12 cellular contexts compared by ENCODE assay signal in the genomic region with DNA sequence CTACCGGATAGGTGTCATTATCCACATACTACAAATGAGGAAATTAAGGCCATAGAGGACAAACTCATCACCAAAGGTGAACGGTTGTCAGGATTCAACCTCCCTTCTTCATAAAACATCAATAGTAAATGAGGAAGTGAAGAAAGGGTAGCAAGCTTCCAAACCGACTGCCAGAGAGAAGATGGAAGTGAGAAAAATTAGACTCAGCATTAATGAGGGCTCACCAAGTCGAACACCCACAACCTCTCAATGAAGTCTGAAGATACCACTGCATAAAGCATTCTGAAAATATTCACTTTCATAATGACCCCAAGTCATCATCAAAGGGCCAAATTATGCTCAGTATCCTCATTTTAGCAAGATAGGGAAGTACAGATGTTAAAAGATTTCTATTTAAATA. TPM values are rescaled to one million over a fixed set of nuclear protein-coding genes. Genes with fewer than 3 reads are reported as not detected.
DNase-seq lines count a peak whose midpoint lies in the region; ATAC-seq, FAIRE-seq and TF ChIP-seq lines count a peak whose summit lies in the region.
"Had no signal": no experiment of that assay in that cellular context is flagged by ENCODE, and none has a peak within 500 bp of the region (broad histone marks: within the 10 kb centered on the region; RNA-seq: fewer than 3 reads in every experiment).

No MANE protein-coding gene starts in this region.

- H3K4me2 ChIP-seq in K562 (ENCODE audit: insufficient read depth, low read length): no peak overlapping the region
- H3K4me2 ChIP-seq: KMS-11 had no signal

- H3K79me2 ChIP-seq in K562 (ENCODE audit: control insufficient read depth, insufficient read depth, low read length): no peaks in the 10 kb centered on the region

- no peaks in the 10 kb centered on the region for H3K36me3 ChIP-seq in K562 (ENCODE audit: control insufficient read depth, insufficient read depth, low read length)

- no peak for FAIRE-seq in K562 (lab: Jason Lieb, UNC)

- H3K4me1 ChIP-seq in K562 (replicated peaks in 1 of 2; ENCODE audit: control insufficient read depth in 2 of 2, insufficient read depth in 2 of 2, low read length in 2 of 2) (no peaks in the 10 kb centered on the region), foreskin keratinocyte (no peaks in the 10 kb centered on the region)

- H3K4me3 Mint-ChIP-seq in stimulated activated effector memory CD8-positive, alpha-beta T cell treated with anti-CD3 and anti-CD28 coated beads, Interleukin-12 subunit alpha, Interleukin-12 subunit beta, amount 100 ng/mL, for 72 hours: no peak overlapping the region
- H3K4me3 Mint-ChIP-seq: nephron had no signal

- H3K9ac ChIP-seq in K562 (ENCODE audit: insufficient read depth in 1 of 2, low read depth in 2 of 2, low read length in 2 of 2): no peak overlapping the region
- H3K9ac ChIP-seq: KMS-11 had no signal

- 4% methylated on average over 4 of the region's 4 CpGs for WGBS in K562 (ENCODE audit: insufficient coverage, low coverage, missing lambda C conversion rate)

- no peaks in the 10 kb centered on the region for H3K9me3 Mint-ChIP-seq in stimulated activated effector memory CD8-positive, alpha-beta T cell treated with anti-CD3 and anti-CD28 coated beads, Interleukin-12 subunit alpha, Interleukin-12 subunit beta, amount 100 ng/mL, for 72 hours
- H3K9me3 Mint-ChIP-seq: nephron had no signal

- CTCF ChIA-PET in K562 (lab: Yijun Ruan, JAX; ENCODE audit: low intra/inter-chr PET ratio): no interaction called here

- H3K27me3 ChIP-seq in K562 (ENCODE audit: control insufficient read depth in 2 of 2, insufficient read depth in 2 of 2, low read length in 2 of 2): no peaks in the 10 kb centered on the region
- no peaks in the 10 kb centered on the region for H3K27me3 ChIP-seq in foreskin keratinocyte

- BruUV-seq in K562 (replicated peaks; lab: Mats Ljungman, UMichigan): no TSS peak

- intact Hi-C loops in K562 (cut with micrococcal nuclease): loop anchor here (10.0 kb wide), 1 partner anchor 701 kb away; no protein-coding TSS in a partner anchor

- no peaks in the 10 kb centered on the region for H3K36me3 Mint-ChIP-seq in stimulated activated effector memory CD8-positive, alpha-beta T cell treated with anti-CD3 and anti-CD28 coated beads, Interleukin-12 subunit alpha, Interleukin-12 subunit beta, amount 100 ng/mL, for 72 hours

- H3K27ac Mint-ChIP-seq in stimulated activated effector memory CD8-positive, alpha-beta T cell treated with anti-CD3 and anti-CD28 coated beads, Interleukin-12 subunit alpha, Interleukin-12 subunit beta, amount 100 ng/mL, for 72 hours: no peak overlapping the region
- H3K27ac Mint-ChIP-seq: nephron had no signal

- POLR2A ChIA-PET in K562 (lab: Yijun Ruan, JAX): no interaction called here

- no peaks in the 10 kb centered on the region for H3K4me1 Mint-ChIP-seq in stimulated activated effector memory CD8-positive, alpha-beta T cell treated with anti-CD3 and anti-CD28 coated beads, Interleukin-12 subunit alpha, Interleukin-12 subunit beta, amount 100 ng/mL, for 72 hours
- H3K4me1 Mint-ChIP-seq: nephron had no signal

- H3K9me3 ChIP-seq in K562 (replicated peaks; ENCODE audit: control insufficient read depth, insufficient read depth, low read depth, low read length): no peaks in the 10 kb centered on the region

- TF ChIP-seq POLR2A in K562 (conservative IDR thresholded peaks at IDR 0.05): no peak

- H4K20me1 ChIP-seq in K562 (replicated peaks; ENCODE audit: control insufficient read depth, insufficient read depth, low read length): no peaks in the 10 kb centered on the region

- ATAC-seq in GM18868 (IDR thresholded peaks at IDR 0.05; ENCODE audit: unreplicated experiment): peak; percentile 95
- ATAC-seq in GM21619 (IDR thresholded peaks at IDR 0.05; ENCODE audit: unreplicated experiment): peak; percentile 84
- peak; percentile 94 for ATAC-seq in HG03159 (IDR thresholded peaks at IDR 0.05; ENCODE audit: unreplicated experiment)
- no peak for ATAC-seq in K562
- ATAC-seq in foreskin keratinocyte: no peak
- no peak for ATAC-seq in stimulated activated effector memory CD8-positive, alpha-beta T cell treated with anti-CD3 and anti-CD28 coated beads, Interleukin-12 subunit alpha, Interleukin-12 subunit beta, amount 100 ng/mL, for 72 hours

- in situ Hi-C loops in K562 (cut with MboI): no loop called here

- no peak for TF ChIP-seq EP300 in K562 (IDR thresholded peaks at IDR 0.05; ENCODE audit: low read length)

- no peak for TF ChIP-seq CTCF in K562 (IDR thresholded peaks at IDR 0.05 in 2 of 3, conservative IDR thresholded peaks at IDR 0.05 in 1 of 3; ENCODE audit: insufficient read depth in 2 of 3, low read depth in 1 of 3, low read length in 3 of 3)
- no peak for TF ChIP-seq CTCF in foreskin keratinocyte (conservative IDR thresholded peaks at IDR 0.05)

- H3K9me1 ChIP-seq in K562 (ENCODE audit: control insufficient read depth, insufficient read depth, low read length): no peaks in the 10 kb centered on the region

- no peak for TF ChIP-seq RAD21 in K562 (CRISPR knock-in tag; conservative IDR thresholded peaks at IDR 0.05 in 1 of 2, IDR thresholded peaks at IDR 0.05 in 1 of 2)

- no peak overlapping the region for H2AFZ ChIP-seq in K562 (ENCODE audit: low read depth, low read length)

- DNase-seq in K562 (ENCODE audit: extremely low read depth in 1 of 4, low spot score in 3 of 4): no peak
- DNase-seq in NCI-H510A treated with DMSO at 0.1 percent for 48 hours (lab: John Stamatoyannopoulos, UW): no peak
- DNase-seq in OCI-M1 (lab: John Stamatoyannopoulos, UW): no peak
- DNase-seq in foreskin keratinocyte: no peak
- no peak for DNase-seq in stimulated activated effector memory CD8-positive, alpha-beta T cell treated with anti-CD3 and anti-CD28 coated beads, Interleukin-12 subunit alpha, Interleukin-12 subunit beta, amount 100 ng/mL, for 72 hours (ENCODE audit: low spot score in 2 of 2)
- DNase-seq: aorta had no signal

- no peak overlapping the region for H3K4me3 ChIP-seq in K562

- no peak overlapping the region for H3K27ac ChIP-seq in K562 (ENCODE audit: extremely low read depth, low read depth, low read length)
- no peak overlapping the region for H3K27ac ChIP-seq in foreskin keratinocyte
- H3K27ac ChIP-seq: KMS-11 had no signal

TF ChIP-seq in K562, 482 proteins besides CTCF, POLR2A, EP300 and RAD21:
- TF ChIP-seq SPI1 (IDR thresholded peaks at IDR 0.05; ENCODE audit: borderline replicate concordance, low read depth, low read length) (peak; percentile 42; the same call in 1 of the 2 replicates), ZC3H4 (CRISPR knock-in tag; IDR thresholded peaks at IDR 0.05; ENCODE audit: borderline replicate concordance) (no peak), RBFOX2 (IDR thresholded peaks at IDR 0.05; ENCODE audit: low read depth, low read length) (no peak)

RNA-seq across cellular contexts. Expression of a gene that starts 29.6 kb away (rescaled TPM):
- total RNA-seq in K562 (2011; cell fraction: chromatin; rRNA removed; ENCODE audit: low replicate concordance): 0.30 TPM in 1 of 2 replicates, not detected in the other
- total RNA-seq in K562 (2011; cell fraction: nucleolus; rRNA removed): under 0.01 and 0.66 TPM in 2 replicates
- 0.15 and 0.59 TPM in 2 replicates for total RNA-seq in K562 (2011; cell fraction: nucleoplasm; rRNA removed)
- 0.41 and 0.59 TPM in 2 replicates for total RNA-seq in K562 (2014; rRNA removed)
- total RNA-seq in K562 (2014; rRNA removed; fragmentation: Illumina TruSeq; extraction: Trizol): 0.22 and 0.40 TPM in 2 replicates
- 0.18 and 0.19 TPM in 2 replicates for total RNA-seq in K562 (2015; rRNA removed; fragmentation: Illumina TruSeq; extraction: Trizol)
- 0.27 and 0.73 TPM in 2 replicates for total RNA-seq in K562 (2021)
- 0.06 and 0.11 TPM in 2 replicates for polyA plus RNA-seq in K562 (2011; rRNA removed)
- polyA plus RNA-seq in K562 (2011; cell fraction: cytosol; rRNA removed): 0.06 TPM in 1 of 2 replicates, not detected in the other
- polyA plus RNA-seq in K562 (2011; cell fraction: nucleus; rRNA removed): 0.14 TPM in 1 of 2 replicates, not detected in the other
- 0.52 and 1.4 TPM in 2 replicates for polyA plus RNA-seq in K562 (2012)
- 0.09 and 0.22 TPM in 2 replicates for polyA plus RNA-seq in K562 (2014; fragmentation: Illumina TruSeq; extraction: Trizol)
- polyA plus RNA-seq in K562 (2014; fragmentation: Nextera tagmentation; extraction: Ambion mirVana): under 1 TPM; 0.14 to 0.65 TPM
- polyA plus RNA-seq in K562 (2014; rRNA removed): 0.34 and 0.72 TPM in 2 replicates
- 0.39 TPM in 1 of 2 replicates, not detected in the other for polyA minus RNA-seq in K562 (2011; rRNA and poly(A)+ RNA removed)
- not detected in 2 replicates for polyA minus RNA-seq in K562 (2011; cell fraction: cytosol; rRNA and poly(A)+ RNA removed)
- not detected in 2 replicates for polyA minus RNA-seq in K562 (2011; cell fraction: nucleus; rRNA and poly(A)+ RNA removed)
- total RNA-seq in foreskin keratinocyte: not detected in 2 replicates
- 0.01 TPM in 1 of 2 replicates, not detected in the other for polyA plus RNA-seq in foreskin keratinocyte
- total RNA-seq: T-helper 1 cell treated with Interleukin-12 subunit alpha and Interleukin-12 subunit beta and Interleukin-4 antibody, amounts not matched to agents 30 ng/mL and 1 ng/mL, for 36 hours had no signal

Comparison
In these comparisons a context has a peak if more than half of its experiments do, and no peak if none do; other contexts are left out.
1. ATAC-seq: peak in GM18868 (single experiment), GM21619 (single experiment) and HG03159 (single experiment); none in K562 (single experiment), foreskin keratinocyte (single experiment) and stimulated activated effector memory CD8-positive, alpha-beta T cell treated with anti-CD3 and anti-CD28 coated beads, Interleukin-12 subunit alpha, Interleukin-12 subunit beta, amount 100 ng/mL, for 72 hours (single experiment).